ENCODE assay signal across 8 cellular contexts in genomic region chr4:77076889-77077635, GRCh38. TPM values are rescaled to one million over a fixed set of nuclear protein-coding genes. Genes with fewer than 3 reads are reported as not detected.
A peak's percentile ranks its signal among the peaks of the same experiment; 100 is the strongest.
DNase-seq lines count a peak whose midpoint lies in the region; ATAC-seq and TF ChIP-seq lines count a peak whose summit lies in the region.

No MANE protein-coding gene starts in this region.

- H3K27me3 ChIP-seq in heart left ventricle (no peaks in the 10 kb centered on the region), ascending aorta (no peaks in the 10 kb centered on the region), mesendoderm (ENCODE audit: insufficient read depth, low read length, poor library complexity) (no peaks in the 10 kb centered on the region)

- H3K9me3 ChIP-seq in heart left ventricle (no peaks in the 10 kb centered on the region), ascending aorta (no peaks in the 10 kb centered on the region)

- H4K5ac ChIP-seq in mesendoderm (ENCODE audit: low read length) = no peak overlapping the region

- H3K4ac ChIP-seq in mesendoderm (ENCODE audit: low read depth, low read length) = no peak overlapping the region

- H3K79me2 ChIP-seq in mesendoderm (ENCODE audit: control insufficient read depth, insufficient read depth, low read length) = peaks cover 34% of the 10 kb centered on the region

- H3K4me1 ChIP-seq in heart left ventricle = peaks cover 3 to 41% (median 27%) of the 10 kb centered on the region in 12 donors
- peaks cover 0 to 4% of the 10 kb centered on the region in 2 donors for H3K4me1 ChIP-seq in ascending aorta
- H3K4me1 ChIP-seq in mesendoderm (ENCODE audit: control insufficient read depth, low read depth, low read length) = no peaks in the 10 kb centered on the region
- H3K4me1 ChIP-seq in urinary bladder (ENCODE audit: insufficient read depth) = no peaks in the 10 kb centered on the region

- no peak overlapping the region for H3K4me2 ChIP-seq in mesendoderm (ENCODE audit: low read length)

- H2BK120ac ChIP-seq in mesendoderm (ENCODE audit: low read depth, low read length) = no peak overlapping the region

- intact Hi-C loops in heart left ventricle (cut with DNase I) = loop anchor here (1.0 to 5.0 kb wide), 4 partner anchors 27 to 80 kb away; partner anchors contain the start of gene CCNG2 (in 7 of the 10)
- intact Hi-C loops in Right ventricle myocardium inferior (cut with DNase I) = loop anchor here (1.0 kb wide), 2 partner anchors 80 to 128 kb away; partner anchors contain the start of genes CCNG2 and SEPTIN11
- intact Hi-C loops in ascending aorta (cut with DNase I) = loop anchor here (1.0 to 10.0 kb wide), 4 partner anchors 27 to 1355 kb away; partner anchors contain the start of genes SHROOM3 and USO1
- intact Hi-C loops in head of caudate nucleus (cut with DNase I) = loop anchor here (5.0 kb wide), 2 partner anchors 80 to 865 kb away; partner anchors contain the start of genes CCNG2 and SCARB2

- DNase-seq in heart left ventricle = no peak
- no peak for DNase-seq in Right ventricle myocardium inferior (ENCODE audit: missing footprints)
- no peak for DNase-seq in ascending aorta (ENCODE audit: low spot score in 2 of 2)
- no peak for DNase-seq in mesendoderm
- DNase-seq in head of caudate nucleus = no peak
- DNase-seq in COR-L47 (lab: John Stamatoyannopoulos, UW) = no peak

- H3K36me3 ChIP-seq in heart left ventricle (no peaks in the 10 kb centered on the region), ascending aorta (no peaks in the 10 kb centered on the region), mesendoderm (ENCODE audit: control insufficient read depth, insufficient read depth, low read length) (no peaks in the 10 kb centered on the region), urinary bladder (ENCODE audit: insufficient read depth) (no peaks in the 10 kb centered on the region)

- no peak overlapping the region for H2AK5ac ChIP-seq in mesendoderm (ENCODE audit: low read length)

- no peak overlapping the region for H3K18ac ChIP-seq in mesendoderm (ENCODE audit: low read length)

- H3K4me3 ChIP-seq in heart left ventricle (peak overlapping the region in 10 of 12 donors; percentile 77 to 99 (median 91)), ascending aorta (peak overlapping the region; percentile 88 to 97), mesendoderm (ENCODE audit: low read length) (no peak overlapping the region), urinary bladder (ENCODE audit: low read depth, low read length) (peak overlapping the region; percentile 84)

- 83 to 87% (median 85%) methylated on average over 10 of the region's 10 CpGs for WGBS in heart left ventricle, 4 donors
- WGBS in mesendoderm (ENCODE audit: extremely low coverage, insufficient coverage, low lambda C conversion rate) = 100% methylated on average over 1 of the region's 10 CpGs
- WGBS in urinary bladder = 75% methylated on average over 10 of the region's 10 CpGs

- H3K23ac ChIP-seq in mesendoderm (ENCODE audit: low read length) = no peak overlapping the region

- H2BK15ac ChIP-seq in mesendoderm (replicated peaks; ENCODE audit: low read depth) = no peak overlapping the region

- no peak overlapping the region for H2BK5ac ChIP-seq in mesendoderm (ENCODE audit: low read length)

- TF ChIP-seq CTCF in heart left ventricle (IDR thresholded peaks at IDR 0.05) = no peak
- no peak for TF ChIP-seq CTCF in ascending aorta (IDR thresholded peaks at IDR 0.05)

- H3K9ac ChIP-seq in mesendoderm (ENCODE audit: low read length) = no peak overlapping the region

- H4K8ac ChIP-seq in mesendoderm (ENCODE audit: low read depth, low read length) = peak overlapping the region; percentile 86

- no peak overlapping the region for H3K56ac ChIP-seq in mesendoderm (ENCODE audit: low read length)

- H3K79me1 ChIP-seq in mesendoderm (ENCODE audit: low read length) = peaks cover 1% of the 10 kb centered on the region

- H3K27ac ChIP-seq in heart left ventricle (peak overlapping the region in 11 of 12 donors; percentile 93 to 100 (median 99)), ascending aorta (peak overlapping the region; percentile 99 to 100), mesendoderm (ENCODE audit: low read depth, low read length) (no peak overlapping the region), urinary bladder (ENCODE audit: low read depth) (no peak overlapping the region)

- no peak for TF ChIP-seq POLR2A in heart left ventricle (IDR thresholded peaks at IDR 0.05)

- no peak for ATAC-seq in heart left ventricle
- ATAC-seq in Right ventricle myocardium inferior = no peak
- ATAC-seq in esophagus mucosa = no peak

RNA-seq across cellular contexts. Expression of gene CCNI, which starts 1.3 kb away (rescaled TPM):
- 100 to 1,000 TPM; 232 to 356 (median 303) TPM for total RNA-seq in heart left ventricle
- polyA plus RNA-seq in heart left ventricle = 100 to 1,000 TPM in 1 of 2 donors, 10 to 100 TPM in 1; 49.4 to 154 TPM
- 251 TPM for total RNA-seq in Right ventricle myocardium inferior
- total RNA-seq in ascending aorta = 140 TPM
- polyA plus RNA-seq in mesendoderm (2013, experiment 1 of 2) = 171 TPM
- polyA plus RNA-seq in mesendoderm (2013, experiment 2 of 2) = 170 TPM
- 249 TPM for total RNA-seq in urinary bladder
- polyA plus RNA-seq in urinary bladder = 232 TPM
- total RNA-seq in esophagus mucosa = 155 TPM

Comparison
In these comparisons a context has a peak if more than half of its experiments do, and no peak if none do; other contexts are left out.
1. H3K27ac ChIP-seq: peak in heart left ventricle (11 of 12) and ascending aorta (2 of 2); none in mesendoderm (single experiment) and urinary bladder (single experiment).